ENCODE assay signal across 6 cellular contexts in the genomic region with DNA sequence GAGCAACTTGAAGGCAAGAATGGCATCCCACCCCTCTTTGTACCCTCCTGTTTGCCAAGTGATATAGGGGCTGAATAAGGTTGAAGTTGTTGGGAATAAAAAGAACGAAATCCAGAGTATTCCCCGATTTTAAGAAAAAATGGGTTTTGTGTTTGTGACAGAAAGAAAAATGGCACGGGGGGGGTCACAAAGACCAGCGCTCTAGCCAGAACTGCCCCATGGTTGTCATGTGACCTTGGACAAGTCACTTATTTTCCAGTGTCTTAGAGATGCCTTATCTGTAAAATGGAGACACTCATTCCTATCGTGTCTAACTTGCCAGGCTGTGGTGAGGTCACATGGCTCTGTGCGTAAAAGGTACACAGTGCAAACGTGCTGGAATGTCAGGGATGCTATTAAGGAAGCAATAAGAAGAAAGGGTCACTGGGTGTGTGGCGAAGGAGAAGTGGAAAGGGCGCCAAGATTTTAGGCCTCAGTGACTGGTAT. TPM values are rescaled to one million over a fixed set of nuclear protein-coding genes. Genes with fewer than 3 reads are reported as not detected.
DNase-seq lines count a peak whose midpoint lies in the region; ATAC-seq and TF ChIP-seq lines count a peak whose summit lies in the region.

No MANE protein-coding gene starts in this region.

- peaks cover 36% of the 10 kb centered on the region for H3K36me3 Mint-ChIP-seq in activated CD4-positive, alpha-beta T cell treated with anti-CD3 and anti-CD28 coated beads for 36 hours (ENCODE audit: low read depth)
- H3K36me3 Mint-ChIP-seq in endodermal cell (ENCODE audit: low read depth) = no peaks in the 10 kb centered on the region

- TF ChIP-seq CTCF in endodermal cell (conservative IDR thresholded peaks at IDR 0.05) = no peak

- CTCF ChIA-PET in activated CD4-positive, alpha-beta T cell treated with anti-CD3 and anti-CD28 coated beads for 36 hours (lab: Charles Lee) = interaction anchor here (0.6 to 10.0 kb wide), 3 partner anchors 12 to 170 kb away, joined by 3 to 222 read pairs (median 4); a partner anchor contains a TSS

- H3K4me3 ChIP-seq in endodermal cell (ENCODE audit: low read length) (peak overlapping the region; percentile 98), skeletal muscle cell (ENCODE audit: low read depth, low read length) (peak overlapping the region; percentile 62)

- no peak for ATAC-seq in activated CD4-positive, alpha-beta T cell treated with anti-CD3 and anti-CD28 coated beads for 36 hours
- no peak for ATAC-seq in HG03175 (IDR thresholded peaks at IDR 0.05; ENCODE audit: unreplicated experiment)

- H3K27ac ChIP-seq in endodermal cell (ENCODE audit: low read depth, low read length) = peak overlapping the region; percentile 98

- intact Hi-C loops in activated CD4-positive, alpha-beta T cell treated with anti-CD3 and anti-CD28 coated beads for 36 hours (cut with DNase I, micrococcal nuclease) = loop anchor here (1.0 to 5.0 kb wide), 3 partner anchors 84 to 959 kb away; a partner anchor contains a TSS

- H3K4me1 ChIP-seq in endodermal cell (ENCODE audit: control insufficient read depth, insufficient read depth, low read length) = peaks cover 18% of the 10 kb centered on the region

- WGBS in endodermal cell (ENCODE audit: insufficient coverage in 1 of 2, insufficient read length in 1 of 2), 2 experiments = 88 to 92% methylated on average over 5 to 9 of the region's 9 CpGs

- peak overlapping the region; percentile 99 for H3K4me3 Mint-ChIP-seq in activated CD4-positive, alpha-beta T cell treated with anti-CD3 and anti-CD28 coated beads for 36 hours
- H3K4me3 Mint-ChIP-seq in endodermal cell = peak overlapping the region; percentile 96

- no peaks in the 10 kb centered on the region for H3K27me3 ChIP-seq in endodermal cell (ENCODE audit: control insufficient read depth, insufficient read depth, low read length, poor library complexity, severe bottlenecking)

- no peaks in the 10 kb centered on the region for H3K9me3 ChIP-seq in endodermal cell (ENCODE audit: control insufficient read depth, low read length)

- no peak for DNase-seq in activated CD4-positive, alpha-beta T cell treated with anti-CD3 and anti-CD28 coated beads for 36 hours
- DNase-seq in activated CD4-positive, alpha-beta T cell treated with anti-CD3 and anti-CD28 coated beads for 1 hour = no peak
- DNase-seq in endodermal cell = no peak
- DNase-seq in skeletal muscle cell (ENCODE audit: low read depth) = no peak
- no peak for DNase-seq in NCI-H748 (lab: John Stamatoyannopoulos, UW; ENCODE audit: unreplicated experiment)

- H3K36me3 ChIP-seq in endodermal cell (ENCODE audit: control insufficient read depth, insufficient read depth, low read length) = no peaks in the 10 kb centered on the region

- peak overlapping the region; percentile 100 for H3K27ac Mint-ChIP-seq in activated CD4-positive, alpha-beta T cell treated with anti-CD3 and anti-CD28 coated beads for 36 hours
- H3K27ac Mint-ChIP-seq in endodermal cell = peak overlapping the region; percentile 100

- H3K9me3 Mint-ChIP-seq in activated CD4-positive, alpha-beta T cell treated with anti-CD3 and anti-CD28 coated beads for 36 hours (ENCODE audit: low read depth) = no peaks in the 10 kb centered on the region
- no peaks in the 10 kb centered on the region for H3K9me3 Mint-ChIP-seq in endodermal cell

- H3K4me1 Mint-ChIP-seq in activated CD4-positive, alpha-beta T cell treated with anti-CD3 and anti-CD28 coated beads for 36 hours = peaks cover 37% of the 10 kb centered on the region
- H3K4me1 Mint-ChIP-seq in endodermal cell = peaks cover 39% of the 10 kb centered on the region

- POLR2A ChIA-PET in activated CD4-positive, alpha-beta T cell treated with anti-CD3 and anti-CD28 coated beads for 36 hours (lab: Charles Lee) = interaction anchor here (1.4 kb wide), 1 partner anchor 15 kb away, joined by 5 read pairs; a partner anchor contains a TSS

- H3K9ac ChIP-seq in endodermal cell (ENCODE audit: extremely low read depth, low read length, poor library complexity, severe bottlenecking) = peak overlapping the region; percentile 98

- H3K27me3 Mint-ChIP-seq in activated CD4-positive, alpha-beta T cell treated with anti-CD3 and anti-CD28 coated beads for 36 hours = no peaks in the 10 kb centered on the region
- H3K27me3 Mint-ChIP-seq in endodermal cell (ENCODE audit: insufficient read depth) = no peaks in the 10 kb centered on the region

RNA-seq across cellular contexts. Expression of a gene that starts 1.6 kb away (rescaled TPM):
- 10 to 100 TPM; 27.1 to 27.3 TPM for total RNA-seq in activated CD4-positive, alpha-beta T cell treated with anti-CD3 and anti-CD28 coated beads for 36 hours
- total RNA-seq in endodermal cell = 10 to 100 TPM; 37.0 to 39.2 TPM
- 20.1 TPM for polyA plus RNA-seq in endodermal cell (2013, experiment 1 of 2)
- polyA plus RNA-seq in endodermal cell (2013, experiment 2 of 2) = 19.4 TPM

RNA-seq across cellular contexts. Expression of a gene that starts 11.2 kb away (rescaled TPM):
- total RNA-seq in activated CD4-positive, alpha-beta T cell treated with anti-CD3 and anti-CD28 coated beads for 36 hours = 10 to 100 TPM; 12.7 to 13.4 TPM
- total RNA-seq in endodermal cell = 10 to 100 TPM; 17.4 to 19.5 TPM
- polyA plus RNA-seq in endodermal cell (2013, experiment 1 of 2) = 6.8 TPM
- polyA plus RNA-seq in endodermal cell (2013, experiment 2 of 2) = 6.0 TPM

RNA-seq across cellular contexts. Expression of a gene that starts 14.3 kb away (rescaled TPM):
- 1 to 10 TPM; 2.9 to 3.4 TPM for total RNA-seq in activated CD4-positive, alpha-beta T cell treated with anti-CD3 and anti-CD28 coated beads for 36 hours
- 10 to 100 TPM; 34.8 to 42.9 TPM for total RNA-seq in endodermal cell
- polyA plus RNA-seq in endodermal cell (2013, experiment 1 of 2) = 16.1 TPM
- polyA plus RNA-seq in endodermal cell (2013, experiment 2 of 2) = 20.9 TPM

RNA-seq across cellular contexts. Expression of a gene that starts 15.0 kb away (rescaled TPM):
- total RNA-seq in activated CD4-positive, alpha-beta T cell treated with anti-CD3 and anti-CD28 coated beads for 36 hours = 1 to 10 TPM; 3.9 to 4.6 TPM
- total RNA-seq in endodermal cell = 10 to 100 TPM; 12.9 to 13.1 TPM
- polyA plus RNA-seq in endodermal cell (2013, experiment 1 of 2) = 8.6 TPM
- polyA plus RNA-seq in endodermal cell (2013, experiment 2 of 2) = 7.7 TPM

Comparison
In these comparisons a context has a peak if more than half of its experiments do, and no peak if none do; other contexts are left out.
1. RNA of a gene that starts 14.3 kb away (total RNA-seq): 34.8 to 42.9 TPM in endodermal cell; 2.9 to 3.4 TPM in activated CD4-positive, alpha-beta T cell treated with anti-CD3 and anti-CD28 coated beads for 36 hours; every median in the first group is over 4 times any median in the second.